Comparison of ENCODE assay signal across 21 cellular contexts in genomic region chr17:15996322-15996721, GRCh38.
"Had no signal": no experiment of that assay in that cellular context is flagged by ENCODE, and none has a peak within 500 bp of the region (broad histone marks: within the 10 kb centered on the region; RNA-seq: fewer than 3 reads in every experiment).

No MANE protein-coding gene starts in this region.

- H3K4me3 Mint-ChIP-seq: effector memory CD8-positive, alpha-beta T cell; immature natural killer cell; natural killer cell treated with Interleukin-12 subunit alpha and Interleukin-12 subunit beta and Interleukin-15 and Interleukin-18, amount 100 ng/mL, for 72 hours; neural progenitor cell had no signal

- H3K4me2 ChIP-seq: neural progenitor cell, smooth muscle cell had no signal

- ATAC-seq: effector memory CD8-positive, alpha-beta T cell; foreskin keratinocyte; left cardiac atrium; lower lobe of right lung; natural killer cell treated with Interleukin-12 subunit alpha and Interleukin-12 subunit beta and Interleukin-15 and Interleukin-18, amount 100 ng/mL, for 72 hours had no signal

- H3K9me3 Mint-ChIP-seq: effector memory CD8-positive, alpha-beta T cell; immature natural killer cell; natural killer cell treated with Interleukin-12 subunit alpha and Interleukin-12 subunit beta and Interleukin-15 and Interleukin-18, amount 100 ng/mL, for 72 hours; neural progenitor cell had no signal

- FAIRE-seq: endothelial cell of umbilical vein, kidney had no signal

- H3K27me3 Mint-ChIP-seq: effector memory CD8-positive, alpha-beta T cell; natural killer cell treated with Interleukin-12 subunit alpha and Interleukin-12 subunit beta and Interleukin-15 and Interleukin-18, amount 100 ng/mL, for 72 hours had no signal

- H3K27ac ChIP-seq: foreskin keratinocyte, left ventricle myocardium inferior, lower lobe of right lung, neural progenitor cell, ovary, right atrium auricular region had no signal

- H3K4me3 ChIP-seq: left ventricle myocardium inferior, lower lobe of right lung, neural progenitor cell, ovary, right atrium auricular region, smooth muscle cell had no signal

- H3K9me3 ChIP-seq: lower lobe of right lung, ovary, right atrium auricular region had no signal

- DNase-seq: cortex of kidney; effector memory CD8-positive, alpha-beta T cell; erythroblast; foreskin keratinocyte; immature natural killer cell; kidney; left cardiac atrium; left ventricle myocardium inferior; lower lobe of right lung; mesenchymal stem cell; midbrain; nucleus accumbens; ovary; stimulated activated CD4-positive, alpha-beta T cell treated with anti-CD3 and anti-CD28 coated beads, Interleukin-2, amount 100 ng/mL, for 48 hours; stimulated activated naive CD4-positive, alpha-beta T cell treated with Interleukin-2 at 50 U/mL for 16 hours; trophoblast cell had no signal

- H3K27ac Mint-ChIP-seq: neural progenitor cell had no signal
